In genomic region chr7:50793115-50793946, GRCh38 we compare ENCODE assay signal across 8 cellular contexts. TPM values are rescaled to one million over a fixed set of nuclear protein-coding genes. Genes with fewer than 3 reads are reported as not detected.
DNase-seq lines count a peak whose midpoint lies in the region; ATAC-seq and TF ChIP-seq lines count a peak whose summit lies in the region.

No MANE protein-coding gene starts in this region.

- peaks cover 8% of the 10 kb centered on the region; the same call in 1 of the 2 replicates for H3K4me1 ChIP-seq in SJSA1 (replicated peaks)
- H3K4me1 ChIP-seq in hepatocyte (ENCODE audit: insufficient read depth) = no peaks in the 10 kb centered on the region

- H3K9me3 ChIP-seq in SJSA1 (replicated peaks) = peaks cover 5% of the 10 kb centered on the region; the same call in 1 of the 2 replicates
- H3K9me3 ChIP-seq in hepatocyte (ENCODE audit: low read depth) = no peaks in the 10 kb centered on the region

- no peak overlapping the region for H3K27ac ChIP-seq in SJSA1
- peak overlapping the region; percentile 63 for H3K27ac ChIP-seq in hepatocyte

- under 1% methylated on average over 73 of the region's 113 CpGs for WGBS in hepatocyte (ENCODE audit: low lambda C conversion rate, missing lambda C conversion rate)

- H3K36me3 ChIP-seq in SJSA1 = no peaks in the 10 kb centered on the region
- no peaks in the 10 kb centered on the region for H3K36me3 ChIP-seq in hepatocyte (replicated peaks; ENCODE audit: insufficient read depth, low read depth)

- H3K9me2 ChIP-seq in hepatocyte (replicated peaks; ENCODE audit: insufficient read depth) = no peaks in the 10 kb centered on the region

- H4K20me1 ChIP-seq in hepatocyte (ENCODE audit: insufficient read depth, poor library complexity, severe bottlenecking) = peaks cover 35% of the 10 kb centered on the region

- peaks cover 12% of the 10 kb centered on the region for H3K27me3 ChIP-seq in SJSA1 (replicated peaks)
- H3K27me3 ChIP-seq in hepatocyte = no peaks in the 10 kb centered on the region

- ATAC-seq in sciatic nerve (peak; percentile 72), HG02678 (IDR thresholded peaks at IDR 0.05; ENCODE audit: unreplicated experiment) (no peak), GM21529 (IDR thresholded peaks at IDR 0.05; ENCODE audit: unreplicated experiment) (no peak)

- TF ChIP-seq CTCF in hepatocyte (IDR thresholded peaks at IDR 0.05; ENCODE audit: poor library complexity) = no peak

- H3K4me2 ChIP-seq in hepatocyte = peak overlapping the region; percentile 80

- H2AFZ ChIP-seq in hepatocyte = peak overlapping the region; percentile 43

- peak; percentile 46 for DNase-seq in stimulated activated CD4-positive, alpha-beta T cell treated with anti-CD3 and anti-CD28 coated beads, Interleukin-15, amount 100 ng/mL, for 24 hours
- no peak for DNase-seq in stimulated activated CD4-positive, alpha-beta T cell treated with anti-CD3 and anti-CD28 coated beads, Interleukin-1b, Interleukin-23, amount 100 ng/mL, for 48 hours
- DNase-seq in SJSA1 (ENCODE audit: low read depth in 1 of 2, low spot score in 2 of 2) = no peak
- DNase-seq in astrocyte of the hippocampus (ENCODE audit: low read depth, low spot score) = peak; percentile 90
- DNase-seq in hepatocyte (ENCODE audit: low spot score) = peak; percentile 84
- DNase-seq in sciatic nerve (ENCODE audit: low spot score) = peak; percentile 75

- H3K79me2 ChIP-seq in hepatocyte = peaks cover 42% of the 10 kb centered on the region

- H3K4me3 ChIP-seq in SJSA1 (peak overlapping the region; percentile 45), hepatocyte (peak overlapping the region; percentile 74)

- intact Hi-C loops in sciatic nerve (cut with DNase I) = no loop called here

RNA-seq across cellular contexts. Expression of gene GRB10, which starts 10.6 kb away (rescaled TPM):
- 1.3 and 3.3 TPM in 2 replicates for total RNA-seq in SJSA1 (2014; rRNA removed; shearing (Covaris generic))
- total RNA-seq in hepatocyte = 51.0 and 65.9 TPM in 2 replicates
- polyA plus RNA-seq in hepatocyte = 47.6 and 53.4 TPM in 2 replicates
- 57.1 TPM for total RNA-seq in sciatic nerve

Comparison
In these comparisons a context has a peak if more than half of its experiments do, and no peak if none do; other contexts are left out.
1. DNase-seq: peak in stimulated activated CD4-positive, alpha-beta T cell treated with anti-CD3 and anti-CD28 coated beads, Interleukin-15, amount 100 ng/mL, for 24 hours (single experiment), astrocyte of the hippocampus (single experiment), hepatocyte (single experiment) and sciatic nerve (single experiment); none in stimulated activated CD4-positive, alpha-beta T cell treated with anti-CD3 and anti-CD28 coated beads, Interleukin-1b, Interleukin-23, amount 100 ng/mL, for 48 hours (single experiment) and SJSA1 (0 of 2).
2. RNA of gene GRB10, which starts 10.6 kb away (total RNA-seq): 51.0 to 65.9 TPM in hepatocyte and 57.1 TPM in sciatic nerve (single experiment); 1.3 to 3.3 TPM in SJSA1; every median in the first group is over 10 times any median in the second.